Comparison of ENCODE assay signal across 8 cellular contexts in genomic region chr19:8208710-8209110, GRCh38.
DNase-seq lines count a peak whose midpoint lies in the region; ATAC-seq lines count a peak whose summit lies in the region.

No MANE protein-coding gene starts in this region.

- peak; percentile 36 for ATAC-seq in GM19328 (IDR thresholded peaks at IDR 0.05; ENCODE audit: unreplicated experiment)
- peak; percentile 6 for ATAC-seq in HG03103 (IDR thresholded peaks at IDR 0.05; ENCODE audit: low read depth, unreplicated experiment)
- ATAC-seq in activated naive CD8-positive, alpha-beta T cell treated with anti-CD3 and anti-CD28 coated beads, Interleukin-2, amount 50 U/mL, for 24 hours = peak; percentile 21

- no peak overlapping the region for H3K27ac ChIP-seq in stomach smooth muscle (ENCODE audit: low read length)

- no peaks in the 10 kb centered on the region for H3K9me3 ChIP-seq in stomach smooth muscle (ENCODE audit: control insufficient read depth in 2 of 2, low read length in 2 of 2)

- H3K27ac Mint-ChIP-seq in activated naive CD8-positive, alpha-beta T cell treated with anti-CD3 and anti-CD28 coated beads, Interleukin-2, amount 50 U/mL, for 24 hours = peak overlapping the region; percentile 35

- peaks cover 3% of the 10 kb centered on the region for H3K36me3 Mint-ChIP-seq in activated naive CD8-positive, alpha-beta T cell treated with anti-CD3 and anti-CD28 coated beads, Interleukin-2, amount 50 U/mL, for 24 hours (ENCODE audit: low read depth)

- peak overlapping the region; percentile 61 for H3K4me3 Mint-ChIP-seq in activated naive CD8-positive, alpha-beta T cell treated with anti-CD3 and anti-CD28 coated beads, Interleukin-2, amount 50 U/mL, for 24 hours

- no peaks in the 10 kb centered on the region for H3K27me3 Mint-ChIP-seq in activated naive CD8-positive, alpha-beta T cell treated with anti-CD3 and anti-CD28 coated beads, Interleukin-2, amount 50 U/mL, for 24 hours

- no peaks in the 10 kb centered on the region for H3K9me3 Mint-ChIP-seq in activated naive CD8-positive, alpha-beta T cell treated with anti-CD3 and anti-CD28 coated beads, Interleukin-2, amount 50 U/mL, for 24 hours

- peaks cover 18% of the 10 kb centered on the region for H3K4me1 Mint-ChIP-seq in activated naive CD8-positive, alpha-beta T cell treated with anti-CD3 and anti-CD28 coated beads, Interleukin-2, amount 50 U/mL, for 24 hours

- peaks cover 22% of the 10 kb centered on the region for H3K4me1 ChIP-seq in stomach smooth muscle (ENCODE audit: control insufficient read depth, insufficient read depth, low read length)

- peak overlapping the region; percentile 31 to 51 for H3K9ac ChIP-seq in stomach smooth muscle (ENCODE audit: low read length in 2 of 2)

- H3K4me3 ChIP-seq in stomach smooth muscle (ENCODE audit: low read length in 2 of 2) = peak overlapping the region; percentile 34 to 69

- no peaks in the 10 kb centered on the region for H3K36me3 ChIP-seq in stomach smooth muscle (ENCODE audit: control insufficient read depth in 2 of 2, insufficient read depth in 2 of 2, low read length in 2 of 2)

- no peak for DNase-seq in activated naive CD8-positive, alpha-beta T cell treated with anti-CD3 and anti-CD28 coated beads, Interleukin-2, amount 50 U/mL, for 24 hours
- DNase-seq in iris pigment epithelial cell (ENCODE audit: low read depth) (peak; percentile 17), NCI-H82 treated with DMSO at 0.1 percent for 48 hours (lab: John Stamatoyannopoulos, UW; ENCODE audit: unreplicated experiment) (no peak), NCI-H2227 (lab: John Stamatoyannopoulos, UW; ENCODE audit: unreplicated experiment) (no peak), T-helper 9 cell (no peak)

- H3K27me3 ChIP-seq in stomach smooth muscle (ENCODE audit: control insufficient read depth in 1 of 2, insufficient read depth in 2 of 2, low read length in 2 of 2) = no peaks in the 10 kb centered on the region
